15 cellular contexts compared by ENCODE assay signal in genomic region chr17:50779747-50780363, GRCh38. TPM values are rescaled to one million over a fixed set of nuclear protein-coding genes. Genes with fewer than 3 reads are reported as not detected.
DNase-seq lines count a peak whose midpoint lies in the region; ATAC-seq lines count a peak whose summit lies in the region.
"Had no signal": no experiment of that assay in that cellular context is flagged by ENCODE, and none has a peak within 500 bp of the region (broad histone marks: within the 10 kb centered on the region; RNA-seq: fewer than 3 reads in every experiment).

No MANE protein-coding gene starts in this region.

- no peaks in the 10 kb centered on the region for H3K36me3 Mint-ChIP-seq in activated CD8-positive, alpha-beta memory T cell treated with anti-CD3 and anti-CD28 coated beads, Interleukin-2, amount 10 ng/mL, durations not matched to agents 7 days and 5 days
- H3K36me3 Mint-ChIP-seq in activated naive CD8-positive, alpha-beta T cell treated with anti-CD3 and anti-CD28 coated beads, Interleukin-2, amount 50 U/mL, for 24 hours (ENCODE audit: low read depth) = no peaks in the 10 kb centered on the region

- CTCF ChIA-PET in activated CD8-positive, alpha-beta memory T cell treated with anti-CD3 and anti-CD28 coated beads, Interleukin-2, amount 10 ng/mL, durations not matched to agents 7 days and 5 days (lab: Charles Lee) = interaction anchor here (0.6 to 2.2 kb wide), 11 partner anchors 16 to 275 kb away, joined by 3 to 10 read pairs (median 3); no protein-coding TSS in a partner anchor

- ATAC-seq in activated CD8-positive, alpha-beta memory T cell treated with anti-CD3 and anti-CD28 coated beads, Interleukin-2, amount 10 ng/mL, durations not matched to agents 7 days and 5 days = peak; percentile 81
- peak; percentile 65 for ATAC-seq in activated naive CD8-positive, alpha-beta T cell treated with anti-CD3 and anti-CD28 coated beads, Interleukin-2, amount 50 U/mL, for 24 hours
- ATAC-seq: left lung had no signal

- peak overlapping the region; percentile 6 for H3K27ac Mint-ChIP-seq in activated CD8-positive, alpha-beta memory T cell treated with anti-CD3 and anti-CD28 coated beads, Interleukin-2, amount 10 ng/mL, durations not matched to agents 7 days and 5 days
- no peak overlapping the region for H3K27ac Mint-ChIP-seq in activated naive CD8-positive, alpha-beta T cell treated with anti-CD3 and anti-CD28 coated beads, Interleukin-2, amount 50 U/mL, for 24 hours

- peaks cover 23% of the 10 kb centered on the region for H3K4me1 Mint-ChIP-seq in activated CD8-positive, alpha-beta memory T cell treated with anti-CD3 and anti-CD28 coated beads, Interleukin-2, amount 10 ng/mL, durations not matched to agents 7 days and 5 days
- peaks cover 18% of the 10 kb centered on the region for H3K4me1 Mint-ChIP-seq in activated naive CD8-positive, alpha-beta T cell treated with anti-CD3 and anti-CD28 coated beads, Interleukin-2, amount 50 U/mL, for 24 hours

- peak; percentile 78 for DNase-seq in activated CD8-positive, alpha-beta memory T cell treated with anti-CD3 and anti-CD28 coated beads, Interleukin-2, amount 10 ng/mL, durations not matched to agents 7 days and 5 days
- DNase-seq in activated CD8-positive, alpha-beta memory T cell treated with anti-CD3 and anti-CD28 coated beads, Interleukin-2, amount 50 U/mL, for 4 hours = no peak
- DNase-seq in activated CD4-positive, alpha-beta T cell treated with anti-CD3 and anti-CD28 coated beads, Interleukin-2, amount 50 U/mL, for 48 hours = peak; percentile 27 to 30
- DNase-seq in activated naive CD8-positive, alpha-beta T cell treated with anti-CD3 and anti-CD28 coated beads, Interleukin-2, amount 50 U/mL, for 24 hours = peak; percentile 18
- peak; percentile 5 to 12 for DNase-seq in stimulated activated CD8-positive, alpha-beta memory T cell treated with anti-CD3 and anti-CD28 coated beads, Interleukin-7, amount 100 ng/mL, for 4 hours (ENCODE audit: low read depth in 2 of 2)
- DNase-seq in NCI-H345 treated with DMSO at 0.1 percent for 48 hours (lab: John Stamatoyannopoulos, UW; ENCODE audit: unreplicated experiment) (no peak), NCI-H1694 treated with DMSO at 0.1 percent for 48 hours (lab: John Stamatoyannopoulos, UW) (no peak), middle frontal gyrus (ENCODE audit: extremely low spot score, low spot score) (no peak)
- DNase-seq: 8988T, left lung, NCI-H2171 had no signal

- H3K9me3 Mint-ChIP-seq in activated CD8-positive, alpha-beta memory T cell treated with anti-CD3 and anti-CD28 coated beads, Interleukin-2, amount 10 ng/mL, durations not matched to agents 7 days and 5 days (ENCODE audit: low read depth) = no peaks in the 10 kb centered on the region
- no peaks in the 10 kb centered on the region for H3K9me3 Mint-ChIP-seq in activated naive CD8-positive, alpha-beta T cell treated with anti-CD3 and anti-CD28 coated beads, Interleukin-2, amount 50 U/mL, for 24 hours

- peaks cover 44% of the 10 kb centered on the region for H3K27me3 Mint-ChIP-seq in activated CD8-positive, alpha-beta memory T cell treated with anti-CD3 and anti-CD28 coated beads, Interleukin-2, amount 10 ng/mL, durations not matched to agents 7 days and 5 days
- H3K27me3 Mint-ChIP-seq in activated naive CD8-positive, alpha-beta T cell treated with anti-CD3 and anti-CD28 coated beads, Interleukin-2, amount 50 U/mL, for 24 hours = peaks cover 16% of the 10 kb centered on the region

- H3K4me3 Mint-ChIP-seq in activated CD8-positive, alpha-beta memory T cell treated with anti-CD3 and anti-CD28 coated beads, Interleukin-2, amount 10 ng/mL, durations not matched to agents 7 days and 5 days = no peak overlapping the region
- no peak overlapping the region for H3K4me3 Mint-ChIP-seq in activated naive CD8-positive, alpha-beta T cell treated with anti-CD3 and anti-CD28 coated beads, Interleukin-2, amount 50 U/mL, for 24 hours

RNA-seq across cellular contexts. Expression of gene ANKRD40CL, which starts 12.5 kb away (rescaled TPM):
- total RNA-seq in activated CD8-positive, alpha-beta memory T cell treated with anti-CD3 and anti-CD28 coated beads, Interleukin-2, amount 10 ng/mL, durations not matched to agents 7 days and 5 days = not detected
- total RNA-seq: astrocyte, left lung, myocyte, SJSA1 had no signal

RNA-seq across cellular contexts. Expression of gene WFIKKN2, which starts 55.5 kb away (rescaled TPM):
- total RNA-seq in activated CD8-positive, alpha-beta memory T cell treated with anti-CD3 and anti-CD28 coated beads, Interleukin-2, amount 10 ng/mL, durations not matched to agents 7 days and 5 days = not detected
- total RNA-seq: HT-29, left lung, SJSA1 had no signal

Comparison
In these comparisons a context has a peak if more than half of its experiments do, and no peak if none do; other contexts are left out.
1. DNase-seq: peak in activated CD8-positive, alpha-beta memory T cell treated with anti-CD3 and anti-CD28 coated beads, Interleukin-2, amount 10 ng/mL, durations not matched to agents 7 days and 5 days (single experiment), activated CD4-positive, alpha-beta T cell treated with anti-CD3 and anti-CD28 coated beads, Interleukin-2, amount 50 U/mL, for 48 hours (2 of 2), activated naive CD8-positive, alpha-beta T cell treated with anti-CD3 and anti-CD28 coated beads, Interleukin-2, amount 50 U/mL, for 24 hours (single experiment) and stimulated activated CD8-positive, alpha-beta memory T cell treated with anti-CD3 and anti-CD28 coated beads, Interleukin-7, amount 100 ng/mL, for 4 hours (2 of 2); none in activated CD8-positive, alpha-beta memory T cell treated with anti-CD3 and anti-CD28 coated beads, Interleukin-2, amount 50 U/mL, for 4 hours (single experiment), NCI-H345 treated with DMSO at 0.1 percent for 48 hours (single experiment), NCI-H1694 treated with DMSO at 0.1 percent for 48 hours (single experiment) and middle frontal gyrus (single experiment).